Comparison of ENCODE assay signal across 1 cellular context in genomic region chr11:13462928-13463778, GRCh38.
TF ChIP-seq lines count a peak whose summit lies in the region.

TSS of gene BTBD10 (minus strand) at chr11:13463222. CDS start at chr11:13445124, 18,098 bp downstream.

TF ChIP-seq in HEK293, 187 proteins besides CTCF, POLR2A, EP300 and RAD21 (continued from another document and continues in another):
- no peak for TF ChIP-seq ZNF19 (tag by site-specific recombination; IDR thresholded peaks at IDR 0.05; ENCODE audit: low read depth)
- no peak for TF ChIP-seq ZNF660 (tag by site-specific recombination; IDR thresholded peaks at IDR 0.05)
- TF ChIP-seq ZNF664 (tag by site-specific recombination; IDR thresholded peaks at IDR 0.05) = no peak
- peak; percentile 43; the same call in 1 of the 2 replicates for TF ChIP-seq ZBTB17 (tag by site-specific recombination; IDR thresholded peaks at IDR 0.05)
- no peak for TF ChIP-seq KLF17 (tag by site-specific recombination; IDR thresholded peaks at IDR 0.05)
- no peak for TF ChIP-seq ZNF221 (tag by site-specific recombination; IDR thresholded peaks at IDR 0.05; ENCODE audit: borderline replicate concordance)
- TF ChIP-seq ZNF416 (tag by site-specific recombination; IDR thresholded peaks at IDR 0.05) = no peak
- no peak for TF ChIP-seq ZNF571 (tag by site-specific recombination; IDR thresholded peaks at IDR 0.05)
- no peak for TF ChIP-seq SCRT1 (tag by site-specific recombination; IDR thresholded peaks at IDR 0.05; ENCODE audit: borderline replicate concordance)
- no peak for TF ChIP-seq ZNF449 (tag by site-specific recombination; IDR thresholded peaks at IDR 0.05)
- TF ChIP-seq AEBP2 (tag by site-specific recombination; IDR thresholded peaks at IDR 0.05; ENCODE audit: borderline replicate concordance) = no peak
- TF ChIP-seq ZNF302 (tag by site-specific recombination; IDR thresholded peaks at IDR 0.05; ENCODE audit: low read depth) = no peak
- TF ChIP-seq ZNF521 (tag by site-specific recombination; IDR thresholded peaks at IDR 0.05) = no peak
- TF ChIP-seq PRDM2 (tag by site-specific recombination; IDR thresholded peaks at IDR 0.05; ENCODE audit: borderline replicate concordance) = no peak
- TF ChIP-seq ZNF362 (tag by site-specific recombination; IDR thresholded peaks at IDR 0.05) = no peak
- TF ChIP-seq ZSCAN4 (tag by site-specific recombination; IDR thresholded peaks at IDR 0.05) = no peak
- TF ChIP-seq ZSCAN16 (tag by site-specific recombination; IDR thresholded peaks at IDR 0.05) = no peak
- TF ChIP-seq ZNF610 (tag by site-specific recombination; IDR thresholded peaks at IDR 0.05; ENCODE audit: borderline replicate concordance) = no peak
- TF ChIP-seq ZNF510 (tag by site-specific recombination; IDR thresholded peaks at IDR 0.05; ENCODE audit: insufficient replicate concordance) = no peak
- no peak for TF ChIP-seq ZNF488 (tag by site-specific recombination; IDR thresholded peaks at IDR 0.05)
- peak; percentile 17; the same call in 1 of the 2 replicates for TF ChIP-seq WT1 (tag by site-specific recombination; IDR thresholded peaks at IDR 0.05)
- peak; percentile 97 for TF ChIP-seq KLF8 (tag by site-specific recombination; IDR thresholded peaks at IDR 0.05)
- TF ChIP-seq RBAK (tag by site-specific recombination; IDR thresholded peaks at IDR 0.05) = no peak
- no peak for TF ChIP-seq BCL6B (tag by site-specific recombination; IDR thresholded peaks at IDR 0.05)
- no peak for TF ChIP-seq ZIC2 (tag by site-specific recombination; IDR thresholded peaks at IDR 0.05)
- no peak for TF ChIP-seq ZNF324 (tag by site-specific recombination; IDR thresholded peaks at IDR 0.05)
- no peak for TF ChIP-seq ZNF211 (tag by site-specific recombination; IDR thresholded peaks at IDR 0.05; ENCODE audit: low read depth)
- no peak for TF ChIP-seq MZF1 (tag by site-specific recombination; IDR thresholded peaks at IDR 0.05; ENCODE audit: borderline replicate concordance)
- TF ChIP-seq ZNF626 (tag by site-specific recombination; IDR thresholded peaks at IDR 0.05) = no peak
- no peak for TF ChIP-seq ZNF121 (tag by site-specific recombination; IDR thresholded peaks at IDR 0.05)
- no peak for TF ChIP-seq ZNF48 (tag by site-specific recombination; IDR thresholded peaks at IDR 0.05)
- TF ChIP-seq ZNF175 (tag by site-specific recombination; IDR thresholded peaks at IDR 0.05) = no peak
- no peak for TF ChIP-seq ZNF561 (tag by site-specific recombination; IDR thresholded peaks at IDR 0.05; ENCODE audit: borderline replicate concordance)
- no peak for TF ChIP-seq ZBTB7A (tag by site-specific recombination; IDR thresholded peaks at IDR 0.05; ENCODE audit: low read depth)
- no peak for TF ChIP-seq ZNF549 (tag by site-specific recombination; IDR thresholded peaks at IDR 0.05)
- no peak for TF ChIP-seq ZFP37 (tag by site-specific recombination; IDR thresholded peaks at IDR 0.05)
- TF ChIP-seq ZNF394 (tag by site-specific recombination; IDR thresholded peaks at IDR 0.05; ENCODE audit: borderline replicate concordance) = no peak
- TF ChIP-seq KLF9 (tag by site-specific recombination; IDR thresholded peaks at IDR 0.05; ENCODE audit: low read depth) = peak; percentile 93
- TF ChIP-seq ZNF138 (tag by site-specific recombination; IDR thresholded peaks at IDR 0.05; ENCODE audit: borderline replicate concordance) = no peak
- no peak for TF ChIP-seq ZNF585B (tag by site-specific recombination; IDR thresholded peaks at IDR 0.05)
- no peak for TF ChIP-seq ZBTB1 (tag by site-specific recombination; IDR thresholded peaks at IDR 0.05)
- no peak for TF ChIP-seq ZNF677 (tag by site-specific recombination; IDR thresholded peaks at IDR 0.05)
- TF ChIP-seq OSR2 (tag by site-specific recombination; IDR thresholded peaks at IDR 0.05) = no peak
- no peak for TF ChIP-seq REPIN1 (tag by site-specific recombination; IDR thresholded peaks at IDR 0.05; ENCODE audit: low read depth)
- no peak for TF ChIP-seq ZNF155 (tag by site-specific recombination; IDR thresholded peaks at IDR 0.05)
- TF ChIP-seq ZFHX2 (tag by site-specific recombination; conservative IDR thresholded peaks at IDR 0.05) = peak; percentile 91
- peak; percentile 35; the same call in 1 of the 2 replicates for TF ChIP-seq ZBTB20 (tag by site-specific recombination; IDR thresholded peaks at IDR 0.05)
- no peak for TF ChIP-seq ZNF777 (tag by site-specific recombination; IDR thresholded peaks at IDR 0.05; ENCODE audit: borderline replicate concordance)
- no peak for TF ChIP-seq PRDM4 (tag by site-specific recombination; IDR thresholded peaks at IDR 0.05)
- peak; percentile 33 for TF ChIP-seq ZNF501 (tag by site-specific recombination; IDR thresholded peaks at IDR 0.05)
- TF ChIP-seq ZNF248 (tag by site-specific recombination; IDR thresholded peaks at IDR 0.05) = no peak
- TF ChIP-seq SETDB1 (IDR thresholded peaks at IDR 0.05; ENCODE audit: insufficient read length, low read length) = no peak
- no peak for TF ChIP-seq ZNF544 (tag by site-specific recombination; IDR thresholded peaks at IDR 0.05)
- no peak for TF ChIP-seq ZNF433 (tag by site-specific recombination; IDR thresholded peaks at IDR 0.05; ENCODE audit: low read depth)
- TF ChIP-seq SP2 (tag by site-specific recombination; IDR thresholded peaks at IDR 0.05) = peak; percentile 85
- peak; percentile 44; the same call in 1 of the 2 replicates for TF ChIP-seq SP7 (tag by site-specific recombination; IDR thresholded peaks at IDR 0.05)
- no peak for TF ChIP-seq ZNF514 (tag by site-specific recombination; IDR thresholded peaks at IDR 0.05)
